1 cellular context compared by ENCODE assay signal in genomic region chr3:108588616-108589015, GRCh38.
TF ChIP-seq lines count a peak whose summit lies in the region.

No MANE protein-coding gene starts in this region.

TF ChIP-seq in HepG2, 621 proteins besides CTCF, POLR2A, EP300 and RAD21:
- TF ChIP-seq ZNF616 (CRISPR knock-in tag; IDR thresholded peaks at IDR 0.05; ENCODE audit: low read depth) (no peak), ZNF333 (CRISPR knock-in tag; IDR thresholded peaks at IDR 0.05; ENCODE audit: borderline replicate concordance) (no peak), FIP1L1 (IDR thresholded peaks at IDR 0.05; ENCODE audit: borderline replicate concordance, insufficient read depth, low read depth, low read length) (no peak), ZNF142 (CRISPR knock-in tag; IDR thresholded peaks at IDR 0.05) (no peak), TCF12 (IDR thresholded peaks at IDR 0.05) (no peak), TCF12 (CRISPR knock-in tag; IDR thresholded peaks at IDR 0.05) (no peak), KLF13 (CRISPR knock-in tag; IDR thresholded peaks at IDR 0.05) (no peak), ZBTB38 (CRISPR knock-in tag; IDR thresholded peaks at IDR 0.05) (no peak), HNRNPK (IDR thresholded peaks at IDR 0.05; ENCODE audit: low read depth, low read length, poor library complexity, severe bottlenecking) (no peak)
